8 cellular contexts compared by ENCODE assay signal in genomic region chr1:30707412-30708360, GRCh38. TPM values are rescaled to one million over a fixed set of nuclear protein-coding genes. Genes with fewer than 3 reads are reported as not detected.
A peak's percentile ranks its signal among the peaks of the same experiment; 100 is the strongest.
DNase-seq lines count a peak whose midpoint lies in the region; ATAC-seq, FAIRE-seq and TF ChIP-seq lines count a peak whose summit lies in the region.

No MANE protein-coding gene starts in this region.

- no peak overlapping the region for H3K27ac Mint-ChIP-seq in chondrocyte (ENCODE audit: unreplicated experiment)

- peak; percentile 94 for TF ChIP-seq CTCF in chondrocyte (IDR thresholded peaks at IDR 0.05)

- H3K27me3 Mint-ChIP-seq in chondrocyte (ENCODE audit: low read depth) = peaks cover 16% of the 10 kb centered on the region

- no peak for ATAC-seq in GM21723 (IDR thresholded peaks at IDR 0.05; ENCODE audit: unreplicated experiment)

- DNase-seq in AG08395 (ENCODE audit: low spot score) = peak; percentile 87
- DNase-seq in GM19239 (ENCODE audit: insufficient read length, low spot score) = peak; percentile 64
- peak; percentile 69 for DNase-seq in NCI-H2196 treated with DMSO at 0.1 percent for 48 hours (lab: John Stamatoyannopoulos, UW; ENCODE audit: unreplicated experiment)
- peak; percentile 39 for DNase-seq in activated CD4-positive, alpha-beta T cell treated with anti-CD3 and anti-CD28 coated beads for 1 hour
- DNase-seq in chondrocyte (ENCODE audit: low spot score) = peak; percentile 90
- peak; percentile 91 for DNase-seq in left kidney (ENCODE audit: low read depth, low spot score)
- peak; percentile 49 to 69 for DNase-seq in stimulated activated CD4-positive, alpha-beta T cell treated with anti-CD3 and anti-CD28 coated beads, Interleukin-4, amount 100 ng/mL, for 48 hours (ENCODE audit: low read depth in 2 of 2)

- H3K9me3 Mint-ChIP-seq in chondrocyte (ENCODE audit: low read depth) = no peaks in the 10 kb centered on the region

- FAIRE-seq in GM19239 (lab: Jason Lieb, UNC) = peak; percentile 80

- no peak overlapping the region for H3K4me3 Mint-ChIP-seq in chondrocyte (ENCODE audit: unreplicated experiment)

- H3K36me3 Mint-ChIP-seq in chondrocyte (ENCODE audit: low read depth) = no peaks in the 10 kb centered on the region

- no peaks in the 10 kb centered on the region for H3K4me1 Mint-ChIP-seq in chondrocyte (ENCODE audit: low read depth)

RNA-seq across cellular contexts. Expression of gene MATN1, which starts 15.7 kb away (rescaled TPM):
- 0.19 to 0.82 TPM (median 0.47 TPM) in 3 replicates for total RNA-seq in chondrocyte

RNA-seq across cellular contexts. Expression of gene LAPTM5, which starts 49.9 kb away (rescaled TPM):
- 0.15 to 0.17 TPM in 2 of 3 replicates, not detected in the other for total RNA-seq in chondrocyte

Comparison
In these comparisons a context has a peak if more than half of its experiments do, and no peak if none do; other contexts are left out.
1. DNase-seq: peak in every context shown above with its lines; median percentile 91 in left kidney; 90 in chondrocyte; 87 in AG08395; 69 in NCI-H2196 treated with DMSO at 0.1 percent for 48 hours; 64 in GM19239; 59 in stimulated activated CD4-positive, alpha-beta T cell treated with anti-CD3 and anti-CD28 coated beads, Interleukin-4, amount 100 ng/mL, for 48 hours; 39 in activated CD4-positive, alpha-beta T cell treated with anti-CD3 and anti-CD28 coated beads for 1 hour.